In genomic region chr3:66431494-66431893, GRCh38 we compare ENCODE assay signal across 16 cellular contexts.
DNase-seq lines count a peak whose midpoint lies in the region; ATAC-seq, FAIRE-seq and TF ChIP-seq lines count a peak whose summit lies in the region.
"Had no signal": no experiment of that assay in that cellular context is flagged by ENCODE, and none has a peak within 500 bp of the region (broad histone marks: within the 10 kb centered on the region; RNA-seq: fewer than 3 reads in every experiment).

No MANE protein-coding gene starts in this region.

- H3K4me3 ChIP-seq in astrocyte (ENCODE audit: insufficient read depth, low read depth, low read length), result peak overlapping the region; percentile 6
- no peak overlapping the region for H3K4me3 ChIP-seq in fibroblast of villous mesenchyme (ENCODE audit: low read depth, low read length)
- H3K4me3 ChIP-seq in naive thymus-derived CD4-positive, alpha-beta T cell (ENCODE audit: low read length), result no peak overlapping the region
- H3K4me3 ChIP-seq: coronary artery, testis had no signal

- DNase-seq in GM04504 (ENCODE audit: low read depth) (peak; percentile 58), astrocyte (ENCODE audit: low read depth) (peak; percentile 97), fibroblast of villous mesenchyme (ENCODE audit: low read depth) (peak; percentile 62), stromal cell of bone marrow (ENCODE audit: low read depth) (peak; percentile 57), type B pancreatic cell (ENCODE audit: extremely low spot score, unreplicated experiment) (no peak)
- DNase-seq in activated CD4-positive, alpha-beta T cell treated with anti-CD3 and anti-CD28 coated beads, Interleukin-2, amount 50 U/mL, for 4 hours, result no peak
- no peak for DNase-seq in naive thymus-derived CD4-positive, alpha-beta T cell
- DNase-seq: kidney glomerular epithelial cell, NCI-H1417, NCI-H510A, RPMI8226, T-helper 9 cell, testis had no signal

- H3K27ac ChIP-seq in astrocyte (ENCODE audit: low read depth, low read length), result peak overlapping the region; percentile 49
- no peak overlapping the region for H3K27ac ChIP-seq in naive thymus-derived CD4-positive, alpha-beta T cell (ENCODE audit: low read depth, low read length)
- H3K27ac ChIP-seq: testis had no signal

- H4K20me1 ChIP-seq in astrocyte (ENCODE audit: insufficient read depth, low read length), result no peaks in the 10 kb centered on the region

- H3K79me2 ChIP-seq in astrocyte (ENCODE audit: insufficient read depth, low read length), result peaks cover 48% of the 10 kb centered on the region

- no peaks in the 10 kb centered on the region for H3K27me3 ChIP-seq in astrocyte (ENCODE audit: insufficient read depth, low read length)
- H3K27me3 ChIP-seq in naive thymus-derived CD4-positive, alpha-beta T cell (ENCODE audit: control insufficient read depth in 2 of 2, insufficient read depth in 2 of 2, low read length in 2 of 2), result no peaks in the 10 kb centered on the region
- H3K27me3 ChIP-seq: testis had no signal

- H3K9me3 ChIP-seq in astrocyte (ENCODE audit: insufficient read depth, low read depth, low read length), result no peaks in the 10 kb centered on the region
- H3K9me3 ChIP-seq in naive thymus-derived CD4-positive, alpha-beta T cell (ENCODE audit: control insufficient read depth in 2 of 3, low read length in 3 of 3), result no peaks in the 10 kb centered on the region
- H3K9me3 ChIP-seq: testis had no signal

- H3K9me3 Mint-ChIP-seq in astrocyte (ENCODE audit: unreplicated experiment) (no peaks in the 10 kb centered on the region), type B pancreatic cell (peaks cover under 1% of the 10 kb centered on the region)
- peaks cover 0 to 3% (median 0%) of the 10 kb centered on the region in 11 donors for H3K9me3 Mint-ChIP-seq in naive thymus-derived CD4-positive, alpha-beta T cell
- H3K9me3 Mint-ChIP-seq: activated naive CD4-positive, alpha-beta T cell treated with anti-CD3 and anti-CD28 coated beads, Interleukin-2, amount 50 U/mL, for 72 hours had no signal

- CTCF ChIA-PET in naive thymus-derived CD4-positive, alpha-beta T cell (lab: Charles Lee), result no interaction called here

- ATAC-seq in naive thymus-derived CD4-positive, alpha-beta T cell, result no peak
- ATAC-seq: activated naive CD4-positive, alpha-beta T cell treated with anti-CD3 and anti-CD28 coated beads, Interleukin-2, amount 50 U/mL, for 72 hours had no signal

- peak overlapping the region; percentile 1 for H3K9ac ChIP-seq in astrocyte (ENCODE audit: low read length)

- POLR2A ChIA-PET in naive thymus-derived CD4-positive, alpha-beta T cell (lab: Charles Lee), result no interaction called here

- H3K27me3 Mint-ChIP-seq in astrocyte (ENCODE audit: low read depth, unreplicated experiment), result no peaks in the 10 kb centered on the region
- no peaks in the 10 kb centered on the region for H3K27me3 Mint-ChIP-seq in naive thymus-derived CD4-positive, alpha-beta T cell
- H3K27me3 Mint-ChIP-seq in type B pancreatic cell, result no peaks in the 10 kb centered on the region

- TF ChIP-seq CTCF in astrocyte (IDR thresholded peaks at IDR 0.05; ENCODE audit: insufficient read depth, low read depth, low read length) (no peak), fibroblast of villous mesenchyme (IDR thresholded peaks at IDR 0.05; ENCODE audit: insufficient read depth, low read depth, low read length) (no peak), type B pancreatic cell (conservative IDR thresholded peaks at IDR 0.05) (no peak)

- peak overlapping the region; percentile 30 for H3K4me2 ChIP-seq in astrocyte (ENCODE audit: low read length)

- no peaks in the 10 kb centered on the region for H3K36me3 ChIP-seq in astrocyte (ENCODE audit: insufficient read depth, low read length)
- H3K36me3 ChIP-seq in naive thymus-derived CD4-positive, alpha-beta T cell (ENCODE audit: control insufficient read depth in 2 of 3, insufficient read depth in 3 of 3, low read length in 3 of 3), result no peaks in the 10 kb centered on the region

- H3K27ac Mint-ChIP-seq in astrocyte (ENCODE audit: unreplicated experiment) (peak overlapping the region; percentile 34), type B pancreatic cell (no peak overlapping the region)
- no peak overlapping the region for H3K27ac Mint-ChIP-seq in naive thymus-derived CD4-positive, alpha-beta T cell

- H3K4me3 Mint-ChIP-seq in astrocyte (ENCODE audit: unreplicated experiment) (no peak overlapping the region), type B pancreatic cell (no peak overlapping the region)
- H3K4me3 Mint-ChIP-seq in naive thymus-derived CD4-positive, alpha-beta T cell, result no peak overlapping the region

- FAIRE-seq in astrocyte (lab: Jason Lieb, UNC), result no peak
- FAIRE-seq: frontal cortex had no signal

- peaks cover 16% of the 10 kb centered on the region for H3K36me3 Mint-ChIP-seq in astrocyte (ENCODE audit: low read depth, unreplicated experiment)
- peaks cover 0 to 21% (median 16%) of the 10 kb centered on the region in 5 donors for H3K36me3 Mint-ChIP-seq in naive thymus-derived CD4-positive, alpha-beta T cell
- peaks cover 13% of the 10 kb centered on the region for H3K36me3 Mint-ChIP-seq in type B pancreatic cell

- intact Hi-C loops in naive thymus-derived CD4-positive, alpha-beta T cell (cut with micrococcal nuclease), result no loop called here

- peaks cover 54% of the 10 kb centered on the region for H3K4me1 ChIP-seq in astrocyte (ENCODE audit: insufficient read depth, low read length)
- H3K4me1 ChIP-seq in naive thymus-derived CD4-positive, alpha-beta T cell (ENCODE audit: control insufficient read depth in 2 of 2, insufficient read depth in 2 of 2, low read length in 2 of 2), result peaks cover 0 to 4% of the 10 kb centered on the region in 2 donors

- H3K4me1 Mint-ChIP-seq in astrocyte (ENCODE audit: low read depth, unreplicated experiment) (peaks cover 70% of the 10 kb centered on the region), type B pancreatic cell (ENCODE audit: unreplicated experiment) (peaks cover 43% of the 10 kb centered on the region)
- H3K4me1 Mint-ChIP-seq in naive thymus-derived CD4-positive, alpha-beta T cell, result peaks cover 17 to 47% (median 33%) of the 10 kb centered on the region in 7 donors

- H2AFZ ChIP-seq in astrocyte (ENCODE audit: low read depth, low read length), result no peak overlapping the region

Comparison
In these comparisons a context has a peak if more than half of its experiments do, and no peak if none do; other contexts are left out.
1. DNase-seq: peak in GM04504 (single experiment), astrocyte (single experiment), fibroblast of villous mesenchyme (single experiment) and stromal cell of bone marrow (single experiment); none in activated CD4-positive, alpha-beta T cell treated with anti-CD3 and anti-CD28 coated beads, Interleukin-2, amount 50 U/mL, for 4 hours (0 of 2), naive thymus-derived CD4-positive, alpha-beta T cell (0 of 9) and type B pancreatic cell (single experiment).